ENCODE assay signal across 33 cellular contexts in genomic region chr11:93694586-93694985, GRCh38.
"Had no signal": no experiment of that assay in that cellular context is flagged by ENCODE, and none has a peak within 500 bp of the region (broad histone marks: within the 10 kb centered on the region; RNA-seq: fewer than 3 reads in every experiment).

No MANE protein-coding gene starts in this region.

- H3K27ac Mint-ChIP-seq: activated CD4-positive, alpha-beta T cell treated with anti-CD3 and anti-CD28 coated beads, Interleukin-2, amount 10 ng/mL, durations not matched to agents 24 days and 14 days; activated naive CD8-positive, alpha-beta T cell treated with anti-CD3 and anti-CD28 coated beads for 36 hours; activated T-helper 17 cell treated with anti-CD3 and anti-CD28 coated beads, Interleukin-2, amount 50 U/mL, for 72 hours; T-cell had no signal

- H3K27me3 Mint-ChIP-seq: activated CD4-positive, alpha-beta T cell treated with anti-CD3 and anti-CD28 coated beads, Interleukin-2, amount 10 ng/mL, durations not matched to agents 24 days and 14 days; activated naive CD8-positive, alpha-beta T cell treated with anti-CD3 and anti-CD28 coated beads for 36 hours; activated T-helper 17 cell treated with anti-CD3 and anti-CD28 coated beads, Interleukin-2, amount 50 U/mL, for 72 hours; central memory CD8-positive, alpha-beta T cell; T-cell had no signal

- H3K27ac ChIP-seq: ascending aorta, cardiac muscle cell, Peyer's patch, SJSA1, WERI-Rb-1 had no signal

- H3K4me3 ChIP-seq: ascending aorta, cardiac muscle cell, MG63, Peyer's patch, SJSA1 had no signal

- H3K9ac ChIP-seq: SK-N-SH had no signal

- H3K27me3 ChIP-seq: ascending aorta, cardiac muscle cell, MG63, Peyer's patch, SJSA1 had no signal

- H3K4me3 Mint-ChIP-seq: activated CD4-positive, alpha-beta T cell treated with anti-CD3 and anti-CD28 coated beads, Interleukin-2, amount 10 ng/mL, durations not matched to agents 24 days and 14 days; activated naive CD8-positive, alpha-beta T cell treated with anti-CD3 and anti-CD28 coated beads for 36 hours; activated T-cell treated with anti-CD3 and anti-CD28 coated beads, Interleukin-2, amount 50 U/mL, for 72 hours; activated T-helper 17 cell treated with anti-CD3 and anti-CD28 coated beads, Interleukin-2, amount 50 U/mL, for 72 hours; central memory CD8-positive, alpha-beta T cell; T-cell had no signal

- H3K4me1 Mint-ChIP-seq: activated naive CD8-positive, alpha-beta T cell treated with anti-CD3 and anti-CD28 coated beads for 36 hours; T-cell had no signal

- H3K9me3 ChIP-seq: ascending aorta, MG63, Peyer's patch, SJSA1, SK-N-SH had no signal

- DNase-seq: activated CD4-positive, alpha-beta T cell treated with anti-CD3 and anti-CD28 coated beads for 1 hour; activated CD4-positive, alpha-beta T cell treated with anti-CD3 and anti-CD28 coated beads, Interleukin-2, amount 10 ng/mL, durations not matched to agents 24 days and 14 days; activated CD4-positive, alpha-beta T cell treated with anti-CD3 and anti-CD28 coated beads, Interleukin-2, amount 50 U/mL, for 4 hours; activated CD4-positive, CD25-positive, alpha-beta regulatory T cell; activated CD8-positive, alpha-beta memory T cell treated with anti-CD3 and anti-CD28 coated beads, Interleukin-2, amount 50 U/mL, for 4 hours; activated effector memory CD4-positive, alpha-beta T cell treated with anti-CD3 and anti-CD28 coated beads, Interleukin-2, amount 50 U/mL, for 16 hours; activated naive CD4-positive, alpha-beta T cell; activated naive CD4-positive, alpha-beta T cell treated with anti-CD3 and anti-CD28 coated beads, Interleukin-2, amount 50 U/mL, for 16 hours; activated naive CD8-positive, alpha-beta T cell treated with anti-CD3 and anti-CD28 coated beads for 36 hours; activated T-cell treated with anti-CD3 and anti-CD28 coated beads for 4 hours; activated T-cell treated with anti-CD3 and anti-CD28 coated beads, Interleukin-2, amount 50 U/mL, for 72 hours; amygdala; KG1; MG63; NCI-H1048; NCI-H1436 treated with DMSO at 0.1 percent for 48 hours; NCI-H1694 treated with DMSO at 0.1 percent for 48 hours; NCI-H2029; NCI-H345; NCI-H524 treated with DMSO at 0.1 percent for 48 hours; Peyer's patch; RPMI8226; SHP77 treated with DMSO at 0.1 percent for 48 hours; SK-N-SH; T-cell; T-helper 2 cell; T-helper 9 cell; WERI-Rb-1 had no signal

- H3K4me1 ChIP-seq: ascending aorta, Peyer's patch, SJSA1 had no signal

- H3K4me2 ChIP-seq: SK-N-SH had no signal

- H3K9me3 Mint-ChIP-seq: activated CD4-positive, alpha-beta T cell treated with anti-CD3 and anti-CD28 coated beads, Interleukin-2, amount 10 ng/mL, durations not matched to agents 24 days and 14 days; activated naive CD8-positive, alpha-beta T cell treated with anti-CD3 and anti-CD28 coated beads for 36 hours; activated T-cell treated with anti-CD3 and anti-CD28 coated beads, Interleukin-2, amount 50 U/mL, for 72 hours; activated T-helper 17 cell treated with anti-CD3 and anti-CD28 coated beads, Interleukin-2, amount 50 U/mL, for 72 hours; central memory CD8-positive, alpha-beta T cell; T-cell had no signal

- ATAC-seq: activated T-cell treated with anti-CD3 and anti-CD28 coated beads, Interleukin-2, amount 50 U/mL, for 72 hours; activated T-helper 17 cell treated with anti-CD3 and anti-CD28 coated beads, Interleukin-2, amount 50 U/mL, for 72 hours; T-cell had no signal
